Comparison of ENCODE assay signal across 8 cellular contexts in genomic region chr7:98879198-98879988, GRCh38. TPM values are rescaled to one million over a fixed set of nuclear protein-coding genes. Genes with fewer than 3 reads are reported as not detected.
A peak's percentile ranks its signal among the peaks of the same experiment; 100 is the strongest.
DNase-seq lines count a peak whose midpoint lies in the region; ATAC-seq lines count a peak whose summit lies in the region.

No MANE protein-coding gene starts in this region.

- DNase-seq in DMS153 treated with DMSO at 0.1 percent for 48 hours (lab: John Stamatoyannopoulos, UW; ENCODE audit: unreplicated experiment): peak; percentile 13
- DNase-seq in SK-N-DZ (ENCODE audit: low spot score): peak; percentile 43
- peak; percentile 66 for DNase-seq in stimulated activated CD4-positive, alpha-beta T cell treated with anti-CD3 and anti-CD28 coated beads, Interleukin-15, amount 100 ng/mL, for 24 hours
- no peak for DNase-seq in NCI-H1930 (lab: John Stamatoyannopoulos, UW)

- peaks cover 2% of the 10 kb centered on the region for H3K9me3 ChIP-seq in iPS-18c (ENCODE audit: control insufficient read depth, insufficient read depth, low read length)

- 1 to 2% (median 1%) methylated on average over 29 of the region's 29 CpGs for WGBS in adipose tissue, 3 donors

- H3K27ac ChIP-seq in adipose tissue (ENCODE audit: low read depth, low read length): peak overlapping the region; percentile 58

- peak overlapping the region; percentile 99 for H3K4me3 ChIP-seq in iPS-18c (ENCODE audit: insufficient read depth, low read depth, low read length)

- ATAC-seq in GM19455 (IDR thresholded peaks at IDR 0.05; ENCODE audit: unreplicated experiment): peak; percentile 74
- peak; percentile 73 for ATAC-seq in HG03558 (IDR thresholded peaks at IDR 0.05; ENCODE audit: extremely low read depth, unreplicated experiment)

RNA-seq across cellular contexts. Expression of gene TRRAP, which starts 1.1 kb away (rescaled TPM):
- 12.0 and 13.9 TPM in 2 replicates for polyA plus RNA-seq in SK-N-DZ (2014; cell fraction: cytosol; rRNA removed)
- 13.7 and 25.9 TPM in 2 replicates for polyA plus RNA-seq in SK-N-DZ (2014; cell fraction: nucleus; rRNA removed)
- 1 to 10 TPM; 5.8 to 8.3 (median 8.3) TPM for polyA plus RNA-seq in adipose tissue

RNA-seq across cellular contexts. Expression of gene TMEM130, which starts 9.6 kb away (rescaled TPM):
- polyA plus RNA-seq in SK-N-DZ (2014; cell fraction: cytosol; rRNA removed): 13.9 and 14.5 TPM in 2 replicates
- polyA plus RNA-seq in SK-N-DZ (2014; cell fraction: nucleus; rRNA removed): 9.4 and 12.4 TPM in 2 replicates
- under 1 TPM in 2 of 3 donors, not detected in 1; 0.11 to 0.20 TPM for polyA plus RNA-seq in adipose tissue

Comparison
In these comparisons a context has a peak if more than half of its experiments do, and no peak if none do; other contexts are left out.
1. DNase-seq: peak in DMS153 treated with DMSO at 0.1 percent for 48 hours (single experiment), SK-N-DZ (single experiment) and stimulated activated CD4-positive, alpha-beta T cell treated with anti-CD3 and anti-CD28 coated beads, Interleukin-15, amount 100 ng/mL, for 24 hours (single experiment); none in NCI-H1930 (0 of 2).